In genomic region chr2:156343096-156343939, GRCh38 we compare ENCODE assay signal across 8 cellular contexts. TPM values are rescaled to one million over a fixed set of nuclear protein-coding genes. Genes with fewer than 3 reads are reported as not detected.
DNase-seq lines count a peak whose midpoint lies in the region; ATAC-seq and TF ChIP-seq lines count a peak whose summit lies in the region.

No MANE protein-coding gene starts in this region.

- intact Hi-C loops in PC-9 (cut with micrococcal nuclease; ENCODE audit: unreplicated experiment) = loop anchor here (2.0 to 10.0 kb wide), 3 partner anchors 245 to 1099 kb away; no protein-coding TSS in a partner anchor

- no peaks in the 10 kb centered on the region for H3K79me2 ChIP-seq in PC-9 (ENCODE audit: low read depth)
- no peaks in the 10 kb centered on the region for H3K79me2 ChIP-seq in parathyroid adenoma

- no peaks in the 10 kb centered on the region for H3K27me3 ChIP-seq in PC-9 (ENCODE audit: insufficient read depth, low read depth)
- H3K27me3 ChIP-seq in parathyroid adenoma (ENCODE audit: control insufficient read depth, insufficient read depth, low read length) = no peaks in the 10 kb centered on the region

- H3K36me3 ChIP-seq in ES-I3 (ENCODE audit: insufficient read depth, low read length) (no peaks in the 10 kb centered on the region), PC-9 (ENCODE audit: low read depth) (no peaks in the 10 kb centered on the region), parathyroid adenoma (ENCODE audit: control insufficient read depth, insufficient read depth, low read length) (no peaks in the 10 kb centered on the region)

- H2AFZ ChIP-seq in PC-9 (peak overlapping the region; percentile 79), parathyroid adenoma (peak overlapping the region; percentile 71)

- H3K9me2 ChIP-seq in PC-9 (ENCODE audit: insufficient read depth) = no peaks in the 10 kb centered on the region

- TF ChIP-seq CTCF in PC-9 (conservative IDR thresholded peaks at IDR 0.05) (no peak), parathyroid adenoma (IDR thresholded peaks at IDR 0.05) (no peak)

- no peak for DNase-seq in PC-9
- no peak for DNase-seq in epithelial cell of prostate (ENCODE audit: low read depth, low spot score)
- DNase-seq in KG1 (lab: John Stamatoyannopoulos, UW) = no peak
- no peak for DNase-seq in NCI-H1417 treated with DMSO at 0.1 percent for 48 hours (lab: John Stamatoyannopoulos, UW)
- no peak for DNase-seq in stimulated activated CD4-positive, alpha-beta T cell treated with anti-CD3 and anti-CD28 coated beads, Interleukin-15, amount 100 ng/mL, for 24 hours

- no peaks in the 10 kb centered on the region for H4K20me1 ChIP-seq in PC-9 (ENCODE audit: insufficient read depth)

- peak overlapping the region; percentile 72 for H3K9ac ChIP-seq in ES-I3 (ENCODE audit: low read depth, low read length)
- no peak overlapping the region for H3K9ac ChIP-seq in parathyroid adenoma

- H3K27ac ChIP-seq in PC-9 (peak overlapping the region; percentile 50), epithelial cell of prostate (peak overlapping the region; percentile 96), parathyroid adenoma (peak overlapping the region; percentile 84)

- no peak for ATAC-seq in GM21447 (IDR thresholded peaks at IDR 0.05; ENCODE audit: unreplicated experiment)

- H3K4me2 ChIP-seq in PC-9 (peak overlapping the region; percentile 73), parathyroid adenoma (ENCODE audit: low read length) (peak overlapping the region; percentile 78)

- H3F3A ChIP-seq in PC-9 (ENCODE audit: insufficient read depth, low read depth) = peaks cover 13% of the 10 kb centered on the region; the same call in 1 of the 2 replicates

- H3K4me3 ChIP-seq in PC-9 (peak overlapping the region; percentile 58), parathyroid adenoma (ENCODE audit: low read depth, low read length) (peak overlapping the region; percentile 78)

- H3K4me1 ChIP-seq in ES-I3 (ENCODE audit: insufficient read depth, low read length) (no peaks in the 10 kb centered on the region; the same call in 1 of the 2 replicates), PC-9 (replicated peaks; ENCODE audit: insufficient read depth) (peaks cover 14% of the 10 kb centered on the region), parathyroid adenoma (peaks cover 4% of the 10 kb centered on the region)

- no TSS peak for BruUV-seq in PC-9 (replicated peaks; lab: Mats Ljungman, UMichigan)

- CTCF ChIA-PET in PC-9 (lab: Charles Lee) = interaction anchor here (0.5 to 0.8 kb wide), 2 partner anchors 8 to 850 kb away, joined by 3 to 5 read pairs; no protein-coding TSS in a partner anchor

- POLR2A ChIA-PET in PC-9 (lab: Charles Lee; ENCODE audit: unreplicated experiment) = interaction anchor here (0.6 to 0.7 kb wide), 3 partner anchors 42 to 601 kb away, joined by 3 read pairs; no protein-coding TSS in a partner anchor

- no peaks in the 10 kb centered on the region for H3K9me3 ChIP-seq in ES-I3 (ENCODE audit: control insufficient read depth, insufficient read depth, low read length)
- no peaks in the 10 kb centered on the region for H3K9me3 ChIP-seq in PC-9 (ENCODE audit: insufficient read depth, low read depth)
- no peaks in the 10 kb centered on the region for H3K9me3 ChIP-seq in parathyroid adenoma (ENCODE audit: control insufficient read depth, low read length)

RNA-seq across cellular contexts. Expression of gene NR4A2, which starts 10.8 kb away (rescaled TPM):
- total RNA-seq in PC-9 (2021) = 2.3 and 3.0 TPM in 2 replicates
